Comparison of ENCODE assay signal across 15 cellular contexts in genomic region chr10:102266670-102267069, GRCh38. TPM values are rescaled to one million over a fixed set of nuclear protein-coding genes. Genes with fewer than 3 reads are reported as not detected.
A peak's percentile ranks its signal among the peaks of the same experiment; 100 is the strongest.
DNase-seq lines count a peak whose midpoint lies in the region; ATAC-seq and TF ChIP-seq lines count a peak whose summit lies in the region.
"Had no signal": no experiment of that assay in that cellular context is flagged by ENCODE, and none has a peak within 500 bp of the region (broad histone marks: within the 10 kb centered on the region; RNA-seq: fewer than 3 reads in every experiment).

No MANE protein-coding gene starts in this region.

- H3K4me1 Mint-ChIP-seq in natural killer cell, result peaks cover 58 to 62% of the 10 kb centered on the region in 2 donors
- peaks cover 43 to 54% of the 10 kb centered on the region in 2 donors for H3K4me1 Mint-ChIP-seq in natural killer cell treated with Interleukin-12 subunit alpha and Interleukin-12 subunit beta and Interleukin-15 and Interleukin-18, amount 100 ng/mL, for 72 hours (ENCODE audit: low read depth in 2 of 2)
- H3K4me1 Mint-ChIP-seq in stimulated activated naive B cell treated with anti-CD40 and anti-IgM and Interleukin-4, amounts not matched to agents 10 μg/mL and 1 μg/mL and 100 μg/mL, for 72 hours, result peaks cover 28 to 38% of the 10 kb centered on the region in 2 donors

- ATAC-seq in natural killer cell (no peak), HG03565 (IDR thresholded peaks at IDR 0.05; ENCODE audit: unreplicated experiment) (no peak), GM21360 (IDR thresholded peaks at IDR 0.05; ENCODE audit: unreplicated experiment) (no peak)
- ATAC-seq in natural killer cell treated with Interleukin-12 subunit alpha and Interleukin-12 subunit beta and Interleukin-15 and Interleukin-18, amount 100 ng/mL, for 72 hours, result no peak
- no peak for ATAC-seq in stimulated activated naive B cell treated with anti-CD40 and anti-IgM and Interleukin-4, amounts not matched to agents 10 μg/mL and 1 μg/mL and 100 μg/mL, for 72 hours (replicated peaks)

- H3K27ac ChIP-seq in epithelial cell of prostate, result peak overlapping the region; percentile 60
- H3K27ac ChIP-seq in Karpas-422 (ENCODE audit: low read length), result no peak overlapping the region
- H3K27ac ChIP-seq: RWPE1 had no signal

- H3K27ac Mint-ChIP-seq in natural killer cell, result peak overlapping the region; percentile 26 to 37
- peak overlapping the region in 1 of 2 donors; percentile 0 for H3K27ac Mint-ChIP-seq in natural killer cell treated with Interleukin-12 subunit alpha and Interleukin-12 subunit beta and Interleukin-15 and Interleukin-18, amount 100 ng/mL, for 72 hours
- H3K27ac Mint-ChIP-seq in stimulated activated naive B cell treated with anti-CD40 and anti-IgM and Interleukin-4, amounts not matched to agents 10 μg/mL and 1 μg/mL and 100 μg/mL, for 72 hours, result peak overlapping the region; percentile 31

- H2AFZ ChIP-seq in Karpas-422 (ENCODE audit: low read length), result no peak overlapping the region

- intact Hi-C loops in natural killer cell (cut with micrococcal nuclease), result no loop called here

- H4K20me1 ChIP-seq in Karpas-422 (ENCODE audit: insufficient read depth, low read depth, low read length), result no peaks in the 10 kb centered on the region

- H3K9me3 Mint-ChIP-seq in natural killer cell, result no peaks in the 10 kb centered on the region
- H3K9me3 Mint-ChIP-seq in natural killer cell treated with Interleukin-12 subunit alpha and Interleukin-12 subunit beta and Interleukin-15 and Interleukin-18, amount 100 ng/mL, for 72 hours, result no peaks in the 10 kb centered on the region
- no peaks in the 10 kb centered on the region for H3K9me3 Mint-ChIP-seq in stimulated activated naive B cell treated with anti-CD40 and anti-IgM and Interleukin-4, amounts not matched to agents 10 μg/mL and 1 μg/mL and 100 μg/mL, for 72 hours

- H3K4me1 ChIP-seq in Karpas-422 (ENCODE audit: low read length), result peaks cover 28% of the 10 kb centered on the region

- no peak for DNase-seq in natural killer cell
- no peak for DNase-seq in natural killer cell treated with Interleukin-12 subunit alpha and Interleukin-12 subunit beta and Interleukin-15 and Interleukin-18, amount 100 ng/mL, for 72 hours (ENCODE audit: low spot score)
- peak; percentile 74 for DNase-seq in NCI-H510A treated with DMSO at 0.1 percent for 48 hours (lab: John Stamatoyannopoulos, UW)
- DNase-seq in epithelial cell of prostate (ENCODE audit: low read depth, low spot score), result no peak
- DNase-seq in stimulated activated naive B cell treated with anti-CD40 and anti-IgM and Interleukin-4, amounts not matched to agents 10 μg/mL and 1 μg/mL and 100 μg/mL, for 72 hours, result no peak
- no peak for DNase-seq in Karpas-422
- DNase-seq: Kasumi-1, NCI-H146, NCI-H2081 treated with DMSO at 0.1 percent for 48 hours, NCI-H526 had no signal

- H3K27me3 Mint-ChIP-seq in natural killer cell (ENCODE audit: low read depth in 2 of 2), result no peaks in the 10 kb centered on the region
- H3K27me3 Mint-ChIP-seq in natural killer cell treated with Interleukin-12 subunit alpha and Interleukin-12 subunit beta and Interleukin-15 and Interleukin-18, amount 100 ng/mL, for 72 hours, result no peaks in the 10 kb centered on the region
- no peaks in the 10 kb centered on the region for H3K27me3 Mint-ChIP-seq in stimulated activated naive B cell treated with anti-CD40 and anti-IgM and Interleukin-4, amounts not matched to agents 10 μg/mL and 1 μg/mL and 100 μg/mL, for 72 hours

- no peaks in the 10 kb centered on the region for H3K27me3 ChIP-seq in Karpas-422 (ENCODE audit: low read length)

- no peak overlapping the region for H3K9ac ChIP-seq in Karpas-422 (ENCODE audit: low read length)

- TF ChIP-seq CTCF in natural killer cell (IDR thresholded peaks at IDR 0.05), result no peak

- H3K36me3 Mint-ChIP-seq in natural killer cell, result no peaks in the 10 kb centered on the region
- H3K36me3 Mint-ChIP-seq in natural killer cell treated with Interleukin-12 subunit alpha and Interleukin-12 subunit beta and Interleukin-15 and Interleukin-18, amount 100 ng/mL, for 72 hours, result peaks cover 10% of the 10 kb centered on the region
- peaks cover 26 to 41% of the 10 kb centered on the region in 2 donors for H3K36me3 Mint-ChIP-seq in stimulated activated naive B cell treated with anti-CD40 and anti-IgM and Interleukin-4, amounts not matched to agents 10 μg/mL and 1 μg/mL and 100 μg/mL, for 72 hours

- H3K4me3 Mint-ChIP-seq in natural killer cell, result no peak overlapping the region
- no peak overlapping the region for H3K4me3 Mint-ChIP-seq in natural killer cell treated with Interleukin-12 subunit alpha and Interleukin-12 subunit beta and Interleukin-15 and Interleukin-18, amount 100 ng/mL, for 72 hours
- H3K4me3 Mint-ChIP-seq in stimulated activated naive B cell treated with anti-CD40 and anti-IgM and Interleukin-4, amounts not matched to agents 10 μg/mL and 1 μg/mL and 100 μg/mL, for 72 hours, result no peak overlapping the region

- H3K36me3 ChIP-seq in Karpas-422 (ENCODE audit: insufficient read depth, low read length), result no peaks in the 10 kb centered on the region; the same call in 1 of the 2 replicates

- no peaks in the 10 kb centered on the region for H3K9me3 ChIP-seq in Karpas-422 (ENCODE audit: low read length)

- H3K79me2 ChIP-seq in Karpas-422 (ENCODE audit: low read length), result peaks cover 46% of the 10 kb centered on the region

- H3K4me2 ChIP-seq in Karpas-422 (ENCODE audit: low read depth, low read length, poor library complexity, severe bottlenecking), result no peak overlapping the region

- H3K4me3 ChIP-seq in Karpas-422 (ENCODE audit: low read length), result no peak overlapping the region

- no peaks in the 10 kb centered on the region for H3K9me2 ChIP-seq in Karpas-422 (replicated peaks; ENCODE audit: insufficient read depth, low read length)

RNA-seq across cellular contexts. Expression of gene GBF1, which starts 21.3 kb away (rescaled TPM):
- total RNA-seq in natural killer cell, result 10 to 100 TPM; 48.2 to 52.5 (median 50.9) TPM
- total RNA-seq in natural killer cell treated with Interleukin-12 subunit alpha and Interleukin-12 subunit beta and Interleukin-15 and Interleukin-18, amount 100 ng/mL, for 72 hours, result 10 to 100 TPM; 63.2 to 65.3 TPM
- total RNA-seq in Karpas-422 (2014; rRNA removed; shearing (Covaris generic); ENCODE audit: low replicate concordance), result 7.6 and 12.5 TPM in 2 replicates

RNA-seq across cellular contexts. Expression of gene PITX3, which starts 25.4 kb away (rescaled TPM):
- total RNA-seq in natural killer cell, result not detected
- total RNA-seq in natural killer cell treated with Interleukin-12 subunit alpha and Interleukin-12 subunit beta and Interleukin-15 and Interleukin-18, amount 100 ng/mL, for 72 hours, result not detected
- not detected in 2 replicates for total RNA-seq in Karpas-422 (2014; rRNA removed; shearing (Covaris generic); ENCODE audit: low replicate concordance)
- total RNA-seq: H4, SK-MEL-5 had no signal

RNA-seq across cellular contexts. Expression of gene ELOVL3, which starts 40.6 kb away (rescaled TPM):
- not detected for total RNA-seq in natural killer cell
- total RNA-seq in natural killer cell treated with Interleukin-12 subunit alpha and Interleukin-12 subunit beta and Interleukin-15 and Interleukin-18, amount 100 ng/mL, for 72 hours, result not detected
- not detected in 2 replicates for total RNA-seq in Karpas-422 (2014; rRNA removed; shearing (Covaris generic); ENCODE audit: low replicate concordance)
- total RNA-seq: H4 had no signal
